1 cellular context compared by ENCODE assay signal in the genomic region with DNA sequence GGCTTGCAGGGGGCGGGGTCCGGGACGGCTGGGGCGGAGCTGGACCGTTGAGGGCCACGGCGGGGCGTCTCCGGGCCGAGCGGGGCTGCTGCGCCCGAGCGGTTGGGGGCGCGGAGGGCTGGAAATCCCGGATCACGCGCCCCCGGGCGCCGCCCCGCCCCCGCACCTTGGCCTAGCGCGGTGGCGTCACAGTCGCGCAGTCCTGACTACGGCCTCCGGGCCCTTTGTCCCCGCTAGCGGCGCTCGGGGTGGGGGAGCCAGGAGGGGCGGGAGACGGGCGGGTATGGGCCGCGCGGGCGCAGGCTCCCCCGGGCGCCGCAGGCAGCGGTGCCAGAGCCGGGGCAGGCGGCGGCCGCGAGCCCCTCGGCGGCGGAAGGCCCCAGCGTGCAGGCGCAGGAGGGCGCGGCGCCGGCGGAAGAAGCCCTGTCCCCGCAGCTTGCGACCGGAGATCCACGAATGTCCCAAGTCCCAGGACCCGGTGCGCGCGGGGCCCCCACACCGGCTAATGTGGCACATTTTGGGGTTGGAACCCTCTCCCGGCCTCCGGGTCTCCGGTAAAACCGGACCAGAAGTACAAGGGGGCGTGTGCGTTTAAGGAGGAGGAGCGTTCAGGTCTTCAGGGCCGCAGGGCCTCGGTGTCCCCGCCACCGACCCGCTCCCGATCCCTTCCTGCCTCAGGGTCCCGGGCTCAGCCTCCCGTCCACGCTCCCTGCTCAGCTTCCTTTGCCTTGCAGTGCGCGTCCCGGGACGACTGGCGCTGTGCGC.
A peak's percentile ranks its signal among the peaks of the same experiment; 100 is the strongest.
TF ChIP-seq lines count a peak whose summit lies in the region.

No MANE protein-coding gene starts in this region.

TF ChIP-seq in HEK293, 187 proteins besides CTCF, POLR2A, EP300 and RAD21 (continued from another document):
- 0 out of 2 replicates have a peak, but pooled peaks have one; percentile 28 for TF ChIP-seq ZBTB11 (tag by site-specific recombination; conservative IDR thresholded peaks at IDR 0.05; ENCODE audit: low read depth)
- TF ChIP-seq, protein P1, sequence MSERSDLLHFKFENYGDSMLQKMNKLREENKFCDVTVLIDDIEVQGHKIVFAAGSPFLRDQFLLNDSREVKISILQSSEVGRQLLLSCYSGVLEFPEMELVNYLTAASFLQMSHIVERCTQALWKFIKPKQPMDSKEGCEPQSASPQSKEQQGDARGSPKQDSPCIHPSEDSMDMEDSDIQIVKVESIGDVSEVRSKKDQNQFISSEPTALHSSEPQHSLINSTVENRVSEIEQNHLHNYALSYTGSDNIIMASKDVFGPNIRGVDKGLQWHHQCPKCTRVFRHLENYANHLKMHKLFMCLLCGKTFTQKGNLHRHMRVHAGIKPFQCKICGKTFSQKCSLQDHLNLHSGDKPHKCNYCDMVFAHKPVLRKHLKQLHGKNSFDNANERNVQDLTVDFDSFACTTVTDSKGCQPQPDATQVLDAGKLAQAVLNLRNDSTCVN (tag by site-specific recombination; optimal IDR thresholded peaks at IDR 0.05), result peak; percentile 18
- no peak for TF ChIP-seq MZF1 (tag by site-specific recombination; IDR thresholded peaks at IDR 0.05; ENCODE audit: borderline replicate concordance)
- TF ChIP-seq ZNF133 (tag by site-specific recombination; IDR thresholded peaks at IDR 0.05), result no peak
- no peak for TF ChIP-seq GLI2 (tag by site-specific recombination; IDR thresholded peaks at IDR 0.05; ENCODE audit: borderline replicate concordance, low read depth)
